8 cellular contexts compared by ENCODE assay signal in genomic region chr11:66958956-66959274, GRCh38. TPM values are rescaled to one million over a fixed set of nuclear protein-coding genes. Genes with fewer than 3 reads are reported as not detected.
DNase-seq lines count a peak whose midpoint lies in the region; ATAC-seq and TF ChIP-seq lines count a peak whose summit lies in the region.

No MANE protein-coding gene starts in this region.

- no peak overlapping the region for H3K9ac ChIP-seq in endodermal cell (ENCODE audit: extremely low read depth, low read length, poor library complexity, severe bottlenecking)

- no peaks in the 10 kb centered on the region for H3K9me3 ChIP-seq in CD8-positive, alpha-beta T cell (ENCODE audit: low read length)
- H3K9me3 ChIP-seq in Panc1 (ENCODE audit: control insufficient read depth, insufficient read depth, low read depth, low read length): no peaks in the 10 kb centered on the region
- H3K9me3 ChIP-seq in endodermal cell (ENCODE audit: control insufficient read depth, low read length): no peaks in the 10 kb centered on the region
- H3K9me3 ChIP-seq in osteoblast (ENCODE audit: low read depth, low read length): no peaks in the 10 kb centered on the region
- no peaks in the 10 kb centered on the region for H3K9me3 ChIP-seq in HAP-1

- H3K4me1 Mint-ChIP-seq in CD8-positive, alpha-beta T cell (ENCODE audit: low read depth): peaks cover 18% of the 10 kb centered on the region
- H3K4me1 Mint-ChIP-seq in endodermal cell: peaks cover 14% of the 10 kb centered on the region

- peaks cover 6% of the 10 kb centered on the region for H3K4me1 ChIP-seq in CD8-positive, alpha-beta T cell (ENCODE audit: insufficient read depth, low read length)
- H3K4me1 ChIP-seq in Panc1 (ENCODE audit: control insufficient read depth, insufficient read depth, low read length) (peaks cover 11% of the 10 kb centered on the region), endodermal cell (ENCODE audit: control insufficient read depth, insufficient read depth, low read length) (no peaks in the 10 kb centered on the region), osteoblast (ENCODE audit: insufficient read depth, low read length) (peaks cover 19% of the 10 kb centered on the region), HAP-1 (peaks cover 14% of the 10 kb centered on the region)

- H3K27me3 Mint-ChIP-seq in CD8-positive, alpha-beta T cell (ENCODE audit: low read depth): peaks cover 2% of the 10 kb centered on the region
- H3K27me3 Mint-ChIP-seq in endodermal cell (ENCODE audit: insufficient read depth): peaks cover 17% of the 10 kb centered on the region

- peak overlapping the region; percentile 81 for H2AFZ ChIP-seq in osteoblast (ENCODE audit: low read length)

- DNase-seq in CD8-positive, alpha-beta T cell: peak in 1 of 7 experiments; percentile 1
- DNase-seq in Panc1 (ENCODE audit: low read depth, low spot score) (no peak), endodermal cell (no peak), osteoblast (ENCODE audit: insufficient read length, low spot score, missing footprints) (no peak), HAP-1 (ENCODE audit: low spot score in 2 of 2) (no peak), HK-2 (ENCODE audit: unreplicated experiment) (no peak)

- in situ Hi-C loops in Panc1 (cut with HindIII; ENCODE audit: low pct_unique_long_range_greater_than_20kb, low sequenced_read_pairs) (no loop called here), HAP-1 (cut with MboI; ENCODE audit: low sequenced_read_pairs) (no loop called here)

- 47 to 50% methylated on average over 10 of the region's 10 CpGs for WGBS in endodermal cell (ENCODE audit: insufficient coverage in 1 of 2, insufficient read length in 1 of 2), 2 experiments

- H3K27me3 ChIP-seq in CD8-positive, alpha-beta T cell (ENCODE audit: insufficient read depth, low read length): no peaks in the 10 kb centered on the region
- no peaks in the 10 kb centered on the region for H3K27me3 ChIP-seq in Panc1 (ENCODE audit: control insufficient read depth, insufficient read depth, low read length)
- H3K27me3 ChIP-seq in endodermal cell (ENCODE audit: control insufficient read depth, insufficient read depth, low read length, poor library complexity, severe bottlenecking): peaks cover 8% of the 10 kb centered on the region
- no peaks in the 10 kb centered on the region for H3K27me3 ChIP-seq in osteoblast (ENCODE audit: insufficient read depth, low read length)
- no peaks in the 10 kb centered on the region for H3K27me3 ChIP-seq in HAP-1 (ENCODE audit: low read depth)

- H3K79me2 ChIP-seq in osteoblast (ENCODE audit: insufficient read depth, low read length): peaks cover 5% of the 10 kb centered on the region

- peak overlapping the region; percentile 49 for H3K27ac ChIP-seq in CD8-positive, alpha-beta T cell (ENCODE audit: low read depth, low read length)
- H3K27ac ChIP-seq in Panc1 (ENCODE audit: low read length) (peak overlapping the region; percentile 71), endodermal cell (ENCODE audit: low read depth, low read length) (peak overlapping the region; percentile 34), osteoblast (ENCODE audit: low read depth, low read length) (no peak overlapping the region)

- H3K4me3 ChIP-seq in CD8-positive, alpha-beta T cell (ENCODE audit: low read depth, low read length): peak overlapping the region; percentile 71
- peak overlapping the region; percentile 59 to 66 for H3K4me3 ChIP-seq in Panc1 (ENCODE audit: low read depth in 2 of 2, low read length in 2 of 2)
- peak overlapping the region; percentile 72 for H3K4me3 ChIP-seq in endodermal cell (ENCODE audit: low read length)
- H3K4me3 ChIP-seq in osteoblast (ENCODE audit: insufficient read depth, low read length): peak overlapping the region; percentile 42
- no peak overlapping the region; the same call in 1 of the 2 replicates for H3K4me3 ChIP-seq in HAP-1

- peak overlapping the region; percentile 68 for H3K27ac Mint-ChIP-seq in CD8-positive, alpha-beta T cell
- H3K27ac Mint-ChIP-seq in endodermal cell: peak overlapping the region; percentile 92

- no peaks in the 10 kb centered on the region for H4K20me1 ChIP-seq in osteoblast (ENCODE audit: insufficient read depth, low read length)

- POLR2A ChIA-PET in CD8-positive, alpha-beta T cell (lab: Charles Lee): interaction anchor here (0.5 to 1.0 kb wide), 3 partner anchors 13 to 281 kb away, joined by 3 to 5 read pairs (median 3); partner anchors contain the start of gene RBM4B
- POLR2A ChIA-PET in Panc1 (lab: Charles Lee): interaction anchor here (0.6 to 1.1 kb wide), 2 partner anchors 12 to 97 kb away, joined by 8 to 9 read pairs; no protein-coding TSS in a partner anchor

- H3K36me3 Mint-ChIP-seq in CD8-positive, alpha-beta T cell: no peaks in the 10 kb centered on the region
- no peaks in the 10 kb centered on the region for H3K36me3 Mint-ChIP-seq in endodermal cell (ENCODE audit: low read depth)

- intact Hi-C loops in CD8-positive, alpha-beta T cell (cut with DNase I, micrococcal nuclease): loop anchor here (1.0 to 10.0 kb wide), 9 partner anchors 96 to 848 kb away; partner anchors contain the start of genes RCE1 (in 2 of the 2), CCDC87 (in 1 of the 2), CCS (in 1 of the 2) and DPP3 (in 1 of the 2)
- intact Hi-C loops in Panc1 (cut with micrococcal nuclease; ENCODE audit: unreplicated experiment): loop anchor here (5.0 kb wide), 1 partner anchor 63 kb away; the partner anchor contains the start of gene SYT12

- peak overlapping the region; percentile 73 for H3K4me2 ChIP-seq in osteoblast (ENCODE audit: insufficient read depth, low read length)

- no TSS peak for BruUV-seq in Panc1 (replicated peaks; lab: Mats Ljungman, UMichigan)

- peak overlapping the region; percentile 90 for H3K4me3 Mint-ChIP-seq in CD8-positive, alpha-beta T cell
- H3K4me3 Mint-ChIP-seq in endodermal cell: peak overlapping the region; percentile 67

- CTCF ChIA-PET in CD8-positive, alpha-beta T cell (lab: Charles Lee): interaction anchor here (1.3 to 2.2 kb wide), 2 partner anchors 17 to 281 kb away, joined by 5 read pairs; partner anchors contain the start of gene RBM4B
- CTCF ChIA-PET in Panc1 (lab: Charles Lee): interaction anchor here (0.8 kb wide), 1 partner anchor 95 kb away, joined by 4 read pairs; no protein-coding TSS in a partner anchor

- ATAC-seq in CD8-positive, alpha-beta T cell: no peak
- ATAC-seq in Panc1: no peak
- no peak for ATAC-seq in GM21360 (IDR thresholded peaks at IDR 0.05; ENCODE audit: unreplicated experiment)
- no peak for ATAC-seq in HG02852 (IDR thresholded peaks at IDR 0.05; ENCODE audit: unreplicated experiment)

- no peak for TF ChIP-seq CTCF in CD8-positive, alpha-beta T cell (IDR thresholded peaks at IDR 0.05)
- TF ChIP-seq CTCF in Panc1 (IDR thresholded peaks at IDR 0.05) (no peak), endodermal cell (conservative IDR thresholded peaks at IDR 0.05) (no peak), osteoblast (IDR thresholded peaks at IDR 0.05; ENCODE audit: extremely low read depth, low read depth, low read length) (no peak)

- H3K9me3 Mint-ChIP-seq in CD8-positive, alpha-beta T cell: no peaks in the 10 kb centered on the region
- H3K9me3 Mint-ChIP-seq in endodermal cell: peaks cover 7% of the 10 kb centered on the region

- no peaks in the 10 kb centered on the region for H3K36me3 ChIP-seq in CD8-positive, alpha-beta T cell (ENCODE audit: insufficient read depth, low read length)
- no peaks in the 10 kb centered on the region for H3K36me3 ChIP-seq in Panc1 (ENCODE audit: control insufficient read depth, insufficient read depth, low read length)
- no peaks in the 10 kb centered on the region for H3K36me3 ChIP-seq in endodermal cell (ENCODE audit: control insufficient read depth, insufficient read depth, low read length)
- H3K36me3 ChIP-seq in osteoblast (ENCODE audit: insufficient read depth, low read length): peaks cover 3% of the 10 kb centered on the region
- no peaks in the 10 kb centered on the region for H3K36me3 ChIP-seq in HAP-1 (replicated peaks)

RNA-seq across cellular contexts. Expression of gene PC, which starts 0.7 kb away (rescaled TPM):
- total RNA-seq in CD8-positive, alpha-beta T cell: 1 to 10 TPM; 4.4 to 4.5 TPM
- total RNA-seq in Panc1 (2021; ENCODE audit: unreplicated experiment) (12.8 TPM), endodermal cell (10 to 100 TPM; 21.9 to 24.4 TPM), osteoblast (48.5 and 50.1 TPM in 2 replicates)
- polyA plus RNA-seq in Panc1 (2012; ENCODE audit: insufficient read length): 13.6 TPM
- polyA plus RNA-seq in endodermal cell (2013, experiment 1 of 2): 17.2 TPM
- polyA plus RNA-seq in endodermal cell (2013, experiment 2 of 2): 14.6 TPM

RNA-seq across cellular contexts. Expression of gene C11orf86, which starts 16.2 kb away (rescaled TPM):
- total RNA-seq in CD8-positive, alpha-beta T cell: not detected
- total RNA-seq in Panc1 (2021; ENCODE audit: unreplicated experiment) (0.28 TPM), endodermal cell (not detected), osteoblast (not detected in 2 replicates)
- 0.24 TPM for polyA plus RNA-seq in Panc1 (2012; ENCODE audit: insufficient read length)
- polyA plus RNA-seq in endodermal cell (2013, experiment 1 of 2): not detected
- not detected for polyA plus RNA-seq in endodermal cell (2013, experiment 2 of 2)
